Comparison of ENCODE assay signal across 10 cellular contexts in the genomic region with DNA sequence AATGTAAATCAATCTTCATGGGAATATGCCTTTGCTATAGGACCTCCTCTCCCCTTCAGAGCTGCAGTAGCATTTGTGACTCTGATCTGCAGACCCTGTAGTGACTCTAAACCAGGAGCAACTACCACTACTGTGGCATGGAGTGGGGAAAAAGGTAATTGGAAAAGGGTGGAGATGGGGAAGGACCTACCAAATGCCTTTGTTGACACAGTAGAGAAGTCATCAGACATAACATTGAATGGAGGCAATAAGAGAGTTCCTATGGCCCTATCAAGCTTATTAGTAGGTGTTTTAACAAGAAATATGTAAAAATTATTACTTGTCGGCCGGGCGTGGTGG. TPM values are rescaled to one million over a fixed set of nuclear protein-coding genes. Genes with fewer than 3 reads are reported as not detected.
DNase-seq lines count a peak whose midpoint lies in the region; ATAC-seq and TF ChIP-seq lines count a peak whose summit lies in the region.
"Had no signal": no experiment of that assay in that cellular context is flagged by ENCODE, and none has a peak within 500 bp of the region (broad histone marks: within the 10 kb centered on the region; RNA-seq: fewer than 3 reads in every experiment).

No MANE protein-coding gene starts in this region.

- TF ChIP-seq CTCF in left ventricle myocardium inferior (IDR thresholded peaks at IDR 0.05; ENCODE audit: borderline replicate concordance) (no peak), breast epithelium (IDR thresholded peaks at IDR 0.05) (no peak), uterus (IDR thresholded peaks at IDR 0.05) (no peak)

- ATAC-seq in naive B cell (ENCODE audit: low read depth in 2 of 2) (no peak), GM19452 (IDR thresholded peaks at IDR 0.05; ENCODE audit: unreplicated experiment) (no peak)

- no peak for TF ChIP-seq POLR2A in breast epithelium (IDR thresholded peaks at IDR 0.05)
- no peak for TF ChIP-seq POLR2A in uterus (IDR thresholded peaks at IDR 0.05)

- peaks cover 14 to 49% (median 36%) of the 10 kb centered on the region in 3 donors for H3K4me1 Mint-ChIP-seq in naive B cell

- peak overlapping the region in 6 of 8 donors; percentile 43 to 88 (median 60) for H3K4me3 Mint-ChIP-seq in naive B cell

- H3K27ac ChIP-seq in left ventricle myocardium inferior (replicated peaks) (peak overlapping the region; percentile 98), breast epithelium (peak overlapping the region; percentile 44 to 75), uterus (peak overlapping the region; percentile 96 to 99)

- peak overlapping the region; percentile 71 for H3K4me3 ChIP-seq in left ventricle myocardium inferior
- peak overlapping the region in 2 of 3 donors; percentile 61 to 66 for H3K4me3 ChIP-seq in breast epithelium
- no peak overlapping the region for H3K4me3 ChIP-seq in uterus

- no peaks in the 10 kb centered on the region for H3K27me3 ChIP-seq in left ventricle myocardium inferior (ENCODE audit: low read depth)
- no peaks in the 10 kb centered on the region for H3K27me3 ChIP-seq in breast epithelium
- no peaks in the 10 kb centered on the region for H3K27me3 ChIP-seq in uterus

- intact Hi-C loops in left ventricle myocardium inferior (cut with micrococcal nuclease) = no loop called here
- intact Hi-C loops in cardiac septum (cut with DNase I) = no loop called here
- intact Hi-C loops in breast epithelium (cut with DNase I; ENCODE audit: low total_unique reads) = no loop called here
- intact Hi-C loops in uterus (cut with DNase I; ENCODE audit: low total_unique reads) = no loop called here

- no peaks in the 10 kb centered on the region for H3K27me3 Mint-ChIP-seq in naive B cell

- H3K9me3 Mint-ChIP-seq in naive B cell = no peaks in the 10 kb centered on the region

- H3K36me3 ChIP-seq in left ventricle myocardium inferior (no peaks in the 10 kb centered on the region), breast epithelium (no peaks in the 10 kb centered on the region), uterus (no peaks in the 10 kb centered on the region)

- H3K9me3 ChIP-seq in left ventricle myocardium inferior (replicated peaks) (no peaks in the 10 kb centered on the region), breast epithelium (no peaks in the 10 kb centered on the region), uterus (no peaks in the 10 kb centered on the region)

- H3K27ac Mint-ChIP-seq in naive B cell = peak overlapping the region in 3 of 6 donors; percentile 7 to 82 (median 26)

- no peak for DNase-seq in left ventricle myocardium inferior
- DNase-seq in cardiac septum (ENCODE audit: low spot score) = no peak
- no peak for DNase-seq in breast epithelium (ENCODE audit: low spot score in 2 of 2)
- DNase-seq in naive B cell = no peak
- DNase-seq in uterus = no peak
- no peak for DNase-seq in NCI-H187 treated with DMSO at 0.1 percent for 48 hours (lab: John Stamatoyannopoulos, UW)
- DNase-seq in DMS 273 treated with DMSO at 0.1 percent for 48 hours (lab: John Stamatoyannopoulos, UW) = no peak
- DNase-seq: NCI-H1417, occipital lobe had no signal

- peaks cover 63% of the 10 kb centered on the region for H3K4me1 ChIP-seq in left ventricle myocardium inferior
- H3K4me1 ChIP-seq in breast epithelium = peaks cover 0 to 4% of the 10 kb centered on the region in 2 donors
- peaks cover 0 to 6% of the 10 kb centered on the region in 2 donors for H3K4me1 ChIP-seq in uterus

- no peaks in the 10 kb centered on the region for H3K36me3 Mint-ChIP-seq in naive B cell

RNA-seq across cellular contexts. Expression of gene HSPA1A, which starts 4.7 kb away (rescaled TPM):
- 271 TPM for total RNA-seq in left ventricle myocardium inferior
- 296 TPM for total RNA-seq in cardiac septum
- 100 to 1,000 TPM; 136 to 459 (median 202) TPM for total RNA-seq in breast epithelium
- polyA plus RNA-seq in naive B cell (ENCODE audit: low read depth in 6 of 6) = 10 to 100 TPM in 2 of 6 donors, 1 to 10 TPM in 3, under 1 TPM in 1; 0.23 to 12.1 (median 7.9) TPM
- 100 to 1,000 TPM in 3 of 4 donors, 10 to 100 TPM in 1; 98.8 to 261 (median 170) TPM for total RNA-seq in uterus

RNA-seq across cellular contexts. Expression of gene HSPA1L, which starts 4.9 kb away (rescaled TPM):
- total RNA-seq in left ventricle myocardium inferior = 2.2 TPM
- 2.4 TPM for total RNA-seq in cardiac septum
- total RNA-seq in breast epithelium = 1 to 10 TPM; 1.3 to 1.9 (median 1.6) TPM
- 1 to 10 TPM in 1 of 6 donors, under 1 TPM in 4, not detected in 1; 0.45 to 1.4 (median 0.71) TPM for polyA plus RNA-seq in naive B cell (ENCODE audit: low read depth in 6 of 6)
- total RNA-seq in uterus = 1 to 10 TPM in 3 of 4 donors, under 1 TPM in 1; 0.59 to 4.6 (median 2.3) TPM

RNA-seq across cellular contexts. Expression of gene HSPA1B, which starts 7.5 kb away (rescaled TPM):
- total RNA-seq in left ventricle myocardium inferior = 184 TPM
- 221 TPM for total RNA-seq in cardiac septum
- total RNA-seq in breast epithelium = 100 to 1,000 TPM; 113 to 376 (median 232) TPM
- 1 to 10 TPM; 1.1 to 2.8 (median 1.8) TPM for polyA plus RNA-seq in naive B cell (ENCODE audit: low read depth in 6 of 6)
- 100 to 1,000 TPM in 2 of 4 donors, 10 to 100 TPM in 2; 40.3 to 268 (median 152) TPM for total RNA-seq in uterus

RNA-seq across cellular contexts. Expression of gene LSM2, which starts 13.3 kb away (rescaled TPM):
- 19.4 TPM for total RNA-seq in left ventricle myocardium inferior
- total RNA-seq in cardiac septum = 24.0 TPM
- total RNA-seq in breast epithelium = 10 to 100 TPM; 28.7 to 39.7 (median 32.6) TPM
- polyA plus RNA-seq in naive B cell (ENCODE audit: low read depth in 6 of 6) = 100 to 1,000 TPM in 1 of 6 donors, 10 to 100 TPM in 5; 75.4 to 107 (median 92.4) TPM
- 100 to 1,000 TPM in 1 of 4 donors, 10 to 100 TPM in 3; 37.1 to 119 (median 58.7) TPM for total RNA-seq in uterus

RNA-seq across cellular contexts. Expression of gene VARS1, which starts 24.5 kb away (rescaled TPM):
- total RNA-seq in left ventricle myocardium inferior (20.0 TPM), cardiac septum (35.0 TPM), breast epithelium (10 to 100 TPM; 19.2 to 35.4 (median 26.2) TPM), uterus (100 to 1,000 TPM in 1 of 4 donors, 10 to 100 TPM in 3; 35.6 to 118 (median 53.4) TPM)
- 10 to 100 TPM; 42.2 to 70.6 (median 50.3) TPM for polyA plus RNA-seq in naive B cell (ENCODE audit: low read depth in 6 of 6)

Comparison
In these comparisons a context has a peak if more than half of its experiments do, and no peak if none do; other contexts are left out.
1. H3K4me3 ChIP-seq: peak in left ventricle myocardium inferior (single experiment) and breast epithelium (2 of 3); none in uterus (0 of 2).
2. Peak in every context shown above with its lines, with median percentiles within 50 percentile points of each other: H3K27ac ChIP-seq.